In genomic region chr10:70412356-70412755, GRCh38 we compare ENCODE assay signal across 2 cellular contexts.
TF ChIP-seq lines count a peak whose summit lies in the region.

No MANE protein-coding gene starts in this region.

TF ChIP-seq in GM23338, 12 proteins besides CTCF, POLR2A, EP300 and RAD21 (continued from another document):
- TF ChIP-seq, protein P1, sequence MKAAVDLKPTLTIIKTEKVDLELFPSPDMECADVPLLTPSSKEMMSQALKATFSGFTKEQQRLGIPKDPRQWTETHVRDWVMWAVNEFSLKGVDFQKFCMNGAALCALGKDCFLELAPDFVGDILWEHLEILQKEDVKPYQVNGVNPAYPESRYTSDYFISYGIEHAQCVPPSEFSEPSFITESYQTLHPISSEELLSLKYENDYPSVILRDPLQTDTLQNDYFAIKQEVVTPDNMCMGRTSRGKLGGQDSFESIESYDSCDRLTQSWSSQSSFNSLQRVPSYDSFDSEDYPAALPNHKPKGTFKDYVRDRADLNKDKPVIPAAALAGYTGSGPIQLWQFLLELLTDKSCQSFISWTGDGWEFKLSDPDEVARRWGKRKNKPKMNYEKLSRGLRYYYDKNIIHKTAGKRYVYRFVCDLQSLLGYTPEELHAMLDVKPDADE (IDR thresholded peaks at IDR 0.05) = no peak
- TF ChIP-seq STAT1 (IDR thresholded peaks at IDR 0.05; ENCODE audit: unreplicated experiment) = no peak
- TF ChIP-seq ZNF331 (CRISPR knock-in tag; IDR thresholded peaks at IDR 0.05; ENCODE audit: low read depth) = no peak
- TF ChIP-seq NANOG (IDR thresholded peaks at IDR 0.05; ENCODE audit: borderline replicate concordance) = no peak
- no peak for TF ChIP-seq REST (IDR thresholded peaks at IDR 0.05; ENCODE audit: unreplicated experiment)
- TF ChIP-seq EZH2 (IDR thresholded peaks at IDR 0.05; ENCODE audit: low read depth, unreplicated experiment) = no peak
- no peak for TF ChIP-seq ZNF114 (CRISPR knock-in tag; IDR thresholded peaks at IDR 0.05)
- TF ChIP-seq JUNB (IDR thresholded peaks at IDR 0.05; ENCODE audit: unreplicated experiment) = no peak
- TF ChIP-seq ZNF462 (CRISPR knock-in tag; IDR thresholded peaks at IDR 0.05) = no peak
- no peak for TF ChIP-seq EZH2phosphoT487 (IDR thresholded peaks at IDR 0.05; ENCODE audit: unreplicated experiment)

TF ChIP-seq in WTC11, 78 proteins besides CTCF, POLR2A, EP300 and RAD21 (continued from another document):
- TF ChIP-seq, protein P2, sequence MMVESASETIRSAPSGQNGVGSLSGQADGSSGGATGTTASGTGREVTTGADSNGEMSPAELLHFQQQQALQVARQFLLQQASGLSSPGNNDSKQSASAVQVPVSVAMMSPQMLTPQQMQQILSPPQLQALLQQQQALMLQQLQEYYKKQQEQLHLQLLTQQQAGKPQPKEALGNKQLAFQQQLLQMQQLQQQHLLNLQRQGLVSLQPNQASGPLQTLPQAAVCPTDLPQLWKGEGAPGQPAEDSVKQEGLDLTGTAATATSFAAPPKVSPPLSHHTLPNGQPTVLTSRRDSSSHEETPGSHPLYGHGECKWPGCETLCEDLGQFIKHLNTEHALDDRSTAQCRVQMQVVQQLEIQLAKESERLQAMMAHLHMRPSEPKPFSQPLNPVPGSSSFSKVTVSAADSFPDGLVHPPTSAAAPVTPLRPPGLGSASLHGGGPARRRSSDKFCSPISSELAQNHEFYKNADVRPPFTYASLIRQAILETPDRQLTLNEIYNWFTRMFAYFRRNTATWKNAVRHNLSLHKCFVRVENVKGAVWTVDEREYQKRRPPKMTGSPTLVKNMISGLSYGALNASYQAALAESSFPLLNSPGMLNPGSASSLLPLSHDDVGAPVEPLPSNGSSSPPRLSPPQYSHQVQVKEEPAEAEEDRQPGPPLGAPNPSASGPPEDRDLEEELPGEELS (CRISPR knock-in tag; IDR thresholded peaks at IDR 0.05) = no peak
- TF ChIP-seq TCF7 (CRISPR knock-in tag; IDR thresholded peaks at IDR 0.05; ENCODE audit: low read depth) = no peak
- no peak for TF ChIP-seq ESRRA (CRISPR knock-in tag; IDR thresholded peaks at IDR 0.05; ENCODE audit: borderline replicate concordance)
- TF ChIP-seq NR2C2 (CRISPR knock-in tag; IDR thresholded peaks at IDR 0.05) = no peak
- TF ChIP-seq MAX (CRISPR knock-in tag; IDR thresholded peaks at IDR 0.05) = no peak
- no peak for TF ChIP-seq STAT6 (CRISPR knock-in tag; conservative IDR thresholded peaks at IDR 0.05; ENCODE audit: low read depth)
- no peak for TF ChIP-seq SOX15 (CRISPR knock-in tag; IDR thresholded peaks at IDR 0.05)
- TF ChIP-seq TEAD4 (CRISPR knock-in tag; IDR thresholded peaks at IDR 0.05) = no peak
- TF ChIP-seq, protein P3, sequence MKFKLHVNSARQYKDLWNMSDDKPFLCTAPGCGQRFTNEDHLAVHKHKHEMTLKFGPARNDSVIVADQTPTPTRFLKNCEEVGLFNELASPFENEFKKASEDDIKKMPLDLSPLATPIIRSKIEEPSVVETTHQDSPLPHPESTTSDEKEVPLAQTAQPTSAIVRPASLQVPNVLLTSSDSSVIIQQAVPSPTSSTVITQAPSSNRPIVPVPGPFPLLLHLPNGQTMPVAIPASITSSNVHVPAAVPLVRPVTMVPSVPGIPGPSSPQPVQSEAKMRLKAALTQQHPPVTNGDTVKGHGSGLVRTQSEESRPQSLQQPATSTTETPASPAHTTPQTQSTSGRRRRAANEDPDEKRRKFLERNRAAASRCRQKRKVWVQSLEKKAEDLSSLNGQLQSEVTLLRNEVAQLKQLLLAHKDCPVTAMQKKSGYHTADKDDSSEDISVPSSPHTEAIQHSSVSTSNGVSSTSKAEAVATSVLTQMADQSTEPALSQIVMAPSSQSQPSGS (CRISPR knock-in tag; IDR thresholded peaks at IDR 0.05; ENCODE audit: borderline replicate concordance, low read depth) = no peak
- no peak for TF ChIP-seq NFE2L1 (CRISPR knock-in tag; IDR thresholded peaks at IDR 0.05)
- no peak for TF ChIP-seq AR (CRISPR knock-in tag; IDR thresholded peaks at IDR 0.05)
- no peak for TF ChIP-seq ELF4 (CRISPR knock-in tag; IDR thresholded peaks at IDR 0.05; ENCODE audit: low read depth)
- no peak for TF ChIP-seq ZMAT4 (CRISPR knock-in tag; IDR thresholded peaks at IDR 0.05)
- no peak for TF ChIP-seq TP53 (CRISPR knock-in tag; IDR thresholded peaks at IDR 0.05)
